ENCODE assay signal across 7 cellular contexts in genomic region chr10:133258066-133258817, GRCh38. TPM values are rescaled to one million over a fixed set of nuclear protein-coding genes. Genes with fewer than 3 reads are reported as not detected.
DNase-seq lines count a peak whose midpoint lies in the region; ATAC-seq and TF ChIP-seq lines count a peak whose summit lies in the region.
"Had no signal": no experiment of that assay in that cellular context is flagged by ENCODE, and none has a peak within 500 bp of the region (broad histone marks: within the 10 kb centered on the region; RNA-seq: fewer than 3 reads in every experiment).

No MANE protein-coding gene starts in this region.

- peak; percentile 44 for DNase-seq in DMS153 (lab: John Stamatoyannopoulos, UW)
- peak; percentile 54 to 64 for DNase-seq in left colon
- no peak for DNase-seq in DMS53 treated with DMSO at 0.1 percent for 48 hours (lab: John Stamatoyannopoulos, UW; ENCODE audit: unreplicated experiment)
- no peak for DNase-seq in NCI-H128 (lab: John Stamatoyannopoulos, UW; ENCODE audit: unreplicated experiment)
- DNase-seq in DMS 273 (lab: John Stamatoyannopoulos, UW; ENCODE audit: unreplicated experiment), result no peak

- ATAC-seq in left colon, result peak; percentile 41

- intact Hi-C loops in left colon (cut with DNase I, micrococcal nuclease), result no loop called here

TF ChIP-seq in PFSK-1, 5 proteins besides CTCF, POLR2A, EP300 and RAD21:
- no peak for TF ChIP-seq POLR2AphosphoS5 (IDR thresholded peaks at IDR 0.05; ENCODE audit: low read depth, low read length)
- TF ChIP-seq FOXP2 (optimal IDR thresholded peaks at IDR 0.05; ENCODE audit: borderline replicate concordance, extremely low read depth, extremely low read length, insufficient read depth), result peak; percentile 5

RNA-seq across cellular contexts. Expression of gene ADAM8, which starts 18.4 kb away (rescaled TPM):
- polyA plus RNA-seq in PFSK-1 (2012; ENCODE audit: insufficient read length, low read depth), result 3.7 TPM
- 1 to 10 TPM; 2.3 to 2.8 TPM for total RNA-seq in left colon

RNA-seq across cellular contexts. Expression of gene VENTX, which starts 20.6 kb away (rescaled TPM):
- polyA plus RNA-seq in PFSK-1 (2012; ENCODE audit: insufficient read length, low read depth), result not detected
- under 1 TPM in 1 of 2 donors, not detected in 1; 0.14 TPM for total RNA-seq in left colon

RNA-seq across cellular contexts. Expression of gene UTF1, which starts 28.2 kb away (rescaled TPM):
- polyA plus RNA-seq in PFSK-1 (2012; ENCODE audit: insufficient read length, low read depth), result not detected
- total RNA-seq in left colon, result not detected
- total RNA-seq: mononuclear cell had no signal

RNA-seq across cellular contexts. Expression of gene TUBGCP2, which starts 50.4 kb away (rescaled TPM):
- polyA plus RNA-seq in PFSK-1 (2012; ENCODE audit: insufficient read length, low read depth), result 40.1 TPM
- 10 to 100 TPM; 53.8 to 53.9 TPM for total RNA-seq in left colon

RNA-seq across cellular contexts. Expression of gene ZNF511, which starts 50.5 kb away (rescaled TPM):
- 48.9 TPM for polyA plus RNA-seq in PFSK-1 (2012; ENCODE audit: insufficient read length, low read depth)
- 10 to 100 TPM; 41.0 to 42.1 TPM for total RNA-seq in left colon

Comparison
In these comparisons a context has a peak if more than half of its experiments do, and no peak if none do; other contexts are left out.
1. DNase-seq: peak in DMS153 (single experiment) and left colon (2 of 2); none in DMS53 treated with DMSO at 0.1 percent for 48 hours (single experiment), NCI-H128 (single experiment) and DMS 273 (single experiment).